In the genomic region with DNA sequence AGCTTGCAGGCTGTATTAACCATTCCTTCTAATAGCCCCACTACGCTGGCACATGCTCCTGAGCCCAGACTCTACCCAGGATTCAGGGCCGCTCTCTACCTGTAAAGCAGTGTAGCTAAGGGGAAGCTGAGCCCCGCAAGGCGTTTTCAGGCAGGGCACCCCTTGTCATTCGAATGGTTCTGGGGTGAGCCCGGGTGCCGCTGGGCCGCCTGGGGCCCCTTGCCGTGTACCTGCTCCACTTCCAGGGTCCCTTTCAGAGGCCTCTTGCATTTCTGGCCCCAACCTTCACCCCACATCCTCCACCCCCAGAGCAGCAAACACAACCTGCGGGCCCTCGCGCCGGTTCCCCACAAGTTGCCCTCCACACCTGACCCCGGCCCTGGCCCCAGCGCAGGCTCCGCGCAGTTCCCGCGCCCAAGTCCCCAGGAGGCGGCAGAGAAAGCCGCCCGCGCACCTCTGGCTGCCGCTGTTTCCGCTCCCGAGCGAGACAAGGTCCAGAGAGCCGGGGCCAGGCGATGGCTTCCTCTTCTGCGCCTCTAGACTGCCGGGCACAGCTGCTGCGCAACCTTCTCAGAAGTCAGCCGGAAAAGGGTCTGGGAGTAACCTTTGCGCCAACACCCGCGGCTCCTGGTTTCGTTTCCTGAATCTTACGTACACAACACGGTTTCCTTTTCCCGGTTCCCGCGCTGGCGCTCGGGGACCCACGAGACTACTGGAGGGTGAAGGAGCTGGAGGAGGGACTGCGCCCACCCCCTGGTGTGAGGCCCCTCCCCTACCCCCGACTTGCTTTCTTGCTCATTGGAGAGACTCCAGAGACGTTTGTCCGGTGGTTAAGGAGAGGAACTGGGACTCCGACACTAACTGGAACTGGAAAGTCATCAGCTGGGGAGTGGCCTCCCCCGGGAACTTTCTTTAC, we compare ENCODE assay signal across 1 cellular context.
A peak's percentile ranks its signal among the peaks of the same experiment; 100 is the strongest.
TF ChIP-seq lines count a peak whose summit lies in the region.

A gene with protein sequence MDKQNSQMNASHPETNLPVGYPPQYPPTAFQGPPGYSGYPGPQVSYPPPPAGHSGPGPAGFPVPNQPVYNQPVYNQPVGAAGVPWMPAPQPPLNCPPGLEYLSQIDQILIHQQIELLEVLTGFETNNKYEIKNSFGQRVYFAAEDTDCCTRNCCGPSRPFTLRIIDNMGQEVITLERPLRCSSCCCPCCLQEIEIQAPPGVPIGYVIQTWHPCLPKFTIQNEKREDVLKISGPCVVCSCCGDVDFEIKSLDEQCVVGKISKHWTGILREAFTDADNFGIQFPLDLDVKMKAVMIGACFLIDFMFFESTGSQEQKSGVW (minus strand): TSS at position 595 of the 916 bp plus-strand sequence. CDS start 8,055 bp downstream, outside the sequence.

TF ChIP-seq in K562, 482 proteins besides CTCF, POLR2A, EP300 and RAD21 (continued from another document and continues in another):
- TF ChIP-seq ZNF407 (IDR thresholded peaks at IDR 0.05; ENCODE audit: low read depth) (no peak), RBM25 (IDR thresholded peaks at IDR 0.05; ENCODE audit: low read depth, low read length, severe bottlenecking) (no peak), SREBF1 (IDR thresholded peaks at IDR 0.05; ENCODE audit: borderline replicate concordance, low read depth, low read length) (no peak), RBM39 (optimal IDR thresholded peaks at IDR 0.05; ENCODE audit: low read depth, low read length) (no peak), HES1 (IDR thresholded peaks at IDR 0.05; ENCODE audit: low read depth) (no peak), CHCHD3 (CRISPR knock-in tag; IDR thresholded peaks at IDR 0.05) (no peak), DMBX1 (CRISPR knock-in tag; IDR thresholded peaks at IDR 0.05; ENCODE audit: borderline replicate concordance) (no peak), SRF (CRISPR knock-in tag; IDR thresholded peaks at IDR 0.05) (0 out of 4 replicates have a peak, but pooled peaks of 1 of the 2 experiments have one; percentile 43), KAT2B (IDR thresholded peaks at IDR 0.05; ENCODE audit: low read depth, low read length) (no peak), TCF3 (CRISPR knock-in tag; IDR thresholded peaks at IDR 0.05) (no peak), ZNF197 (CRISPR knock-in tag; IDR thresholded peaks at IDR 0.05; ENCODE audit: low read depth) (no peak), NONO (IDR thresholded peaks at IDR 0.05; ENCODE audit: low read depth in 2 of 2, low read length in 1 of 2) (no peak), RFX5 (IDR thresholded peaks at IDR 0.05; ENCODE audit: low read depth, low read length) (no peak), HIVEP1 (CRISPR knock-in tag; IDR thresholded peaks at IDR 0.05) (no peak), CUX1 (CRISPR knock-in tag; IDR thresholded peaks at IDR 0.05) (no peak), HNRNPLL (IDR thresholded peaks at IDR 0.05; ENCODE audit: low read depth, low read length, poor library complexity, severe bottlenecking) (peak; percentile 100), SREBF2 (CRISPR knock-in tag; IDR thresholded peaks at IDR 0.05) (no peak), CEBPG (CRISPR knock-in tag; IDR thresholded peaks at IDR 0.05) (no peak), CEBPG (tag; conservative IDR thresholded peaks at IDR 0.05 in 1 of 2, IDR thresholded peaks at IDR 0.05 in 1 of 2) (no peak), L3MBTL2 (IDR thresholded peaks at IDR 0.05) (peak; percentile 75), SIN3A (IDR thresholded peaks at IDR 0.05; ENCODE audit: borderline replicate concordance in 2 of 2, control insufficient read depth in 1 of 2, low read depth in 2 of 2, low read length in 2 of 2) (peak; percentile 34 to 55; a peak in 2 of 4 replicates), ZNF766 (CRISPR knock-in tag; conservative IDR thresholded peaks at IDR 0.05) (0 out of 2 replicates have a peak, but pooled peaks have one; percentile 26)
- TF ChIP-seq, protein P1, sequence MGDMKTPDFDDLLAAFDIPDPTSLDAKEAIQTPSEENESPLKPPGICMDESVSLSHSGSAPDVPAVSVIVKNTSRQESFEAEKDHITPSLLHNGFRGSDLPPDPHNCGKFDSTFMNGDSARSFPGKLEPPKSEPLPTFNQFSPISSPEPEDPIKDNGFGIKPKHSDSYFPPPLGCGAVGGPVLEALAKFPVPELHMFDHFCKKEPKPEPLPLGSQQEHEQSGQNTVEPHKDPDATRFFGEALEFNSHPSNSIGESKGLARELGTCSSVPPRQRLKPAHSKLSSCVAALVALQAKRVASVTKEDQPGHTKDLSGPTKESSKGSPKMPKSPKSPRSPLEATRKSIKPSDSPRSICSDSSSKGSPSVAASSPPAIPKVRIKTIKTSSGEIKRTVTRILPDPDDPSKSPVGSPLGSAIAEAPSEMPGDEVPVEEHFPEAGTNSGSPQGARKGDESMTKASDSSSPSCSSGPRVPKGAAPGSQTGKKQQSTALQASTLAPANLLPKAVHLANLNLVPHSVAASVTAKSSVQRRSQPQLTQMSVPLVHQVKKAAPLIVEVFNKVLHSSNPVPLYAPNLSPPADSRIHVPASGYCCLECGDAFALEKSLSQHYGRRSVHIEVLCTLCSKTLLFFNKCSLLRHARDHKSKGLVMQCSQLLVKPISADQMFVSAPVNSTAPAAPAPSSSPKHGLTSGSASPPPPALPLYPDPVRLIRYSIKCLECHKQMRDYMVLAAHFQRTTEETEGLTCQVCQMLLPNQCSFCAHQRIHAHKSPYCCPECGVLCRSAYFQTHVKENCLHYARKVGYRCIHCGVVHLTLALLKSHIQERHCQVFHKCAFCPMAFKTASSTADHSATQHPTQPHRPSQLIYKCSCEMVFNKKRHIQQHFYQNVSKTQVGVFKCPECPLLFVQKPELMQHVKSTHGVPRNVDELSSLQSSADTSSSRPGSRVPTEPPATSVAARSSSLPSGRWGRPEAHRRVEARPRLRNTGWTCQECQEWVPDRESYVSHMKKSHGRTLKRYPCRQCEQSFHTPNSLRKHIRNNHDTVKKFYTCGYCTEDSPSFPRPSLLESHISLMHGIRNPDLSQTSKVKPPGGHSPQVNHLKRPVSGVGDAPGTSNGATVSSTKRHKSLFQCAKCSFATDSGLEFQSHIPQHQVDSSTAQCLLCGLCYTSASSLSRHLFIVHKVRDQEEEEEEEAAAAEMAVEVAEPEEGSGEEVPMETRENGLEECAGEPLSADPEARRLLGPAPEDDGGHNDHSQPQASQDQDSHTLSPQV (IDR thresholded peaks at IDR 0.05): no peak
- TF ChIP-seq, protein P2, sequence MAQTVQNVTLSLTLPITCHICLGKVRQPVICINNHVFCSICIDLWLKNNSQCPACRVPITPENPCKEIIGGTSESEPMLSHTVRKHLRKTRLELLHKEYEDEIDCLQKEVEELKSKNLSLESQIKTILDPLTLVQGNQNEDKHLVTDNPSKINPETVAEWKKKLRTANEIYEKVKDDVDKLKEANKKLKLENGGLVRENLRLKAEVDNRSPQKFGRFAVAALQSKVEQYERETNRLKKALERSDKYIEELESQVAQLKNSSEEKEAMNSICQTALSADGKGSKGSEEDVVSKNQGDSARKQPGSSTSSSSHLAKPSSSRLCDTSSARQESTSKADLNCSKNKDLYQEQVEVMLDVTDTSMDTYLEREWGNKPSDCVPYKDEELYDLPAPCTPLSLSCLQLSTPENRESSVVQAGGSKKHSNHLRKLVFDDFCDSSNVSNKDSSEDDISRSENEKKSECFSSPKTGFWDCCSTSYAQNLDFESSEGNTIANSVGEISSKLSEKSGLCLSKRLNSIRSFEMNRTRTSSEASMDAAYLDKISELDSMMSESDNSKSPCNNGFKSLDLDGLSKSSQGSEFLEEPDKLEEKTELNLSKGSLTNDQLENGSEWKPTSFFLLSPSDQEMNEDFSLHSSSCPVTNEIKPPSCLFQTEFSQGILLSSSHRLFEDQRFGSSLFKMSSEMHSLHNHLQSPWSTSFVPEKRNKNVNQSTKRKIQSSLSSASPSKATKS (CRISPR knock-in tag; IDR thresholded peaks at IDR 0.05): no peak
- TF ChIP-seq, protein P3, sequence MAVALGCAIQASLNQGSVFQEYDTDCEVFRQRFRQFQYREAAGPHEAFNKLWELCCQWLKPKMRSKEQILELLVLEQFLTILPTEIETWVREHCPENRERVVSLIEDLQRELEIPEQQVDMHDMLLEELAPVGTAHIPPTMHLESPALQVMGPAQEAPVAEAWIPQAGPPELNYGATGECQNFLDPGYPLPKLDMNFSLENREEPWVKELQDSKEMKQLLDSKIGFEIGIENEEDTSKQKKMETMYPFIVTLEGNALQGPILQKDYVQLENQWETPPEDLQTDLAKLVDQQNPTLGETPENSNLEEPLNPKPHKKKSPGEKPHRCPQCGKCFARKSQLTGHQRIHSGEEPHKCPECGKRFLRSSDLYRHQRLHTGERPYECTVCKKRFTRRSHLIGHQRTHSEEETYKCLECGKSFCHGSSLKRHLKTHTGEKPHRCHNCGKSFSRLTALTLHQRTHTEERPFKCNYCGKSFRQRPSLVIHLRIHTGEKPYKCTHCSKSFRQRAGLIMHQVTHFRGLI (CRISPR knock-in tag; IDR thresholded peaks at IDR 0.05): no peak
